In the genomic region with DNA sequence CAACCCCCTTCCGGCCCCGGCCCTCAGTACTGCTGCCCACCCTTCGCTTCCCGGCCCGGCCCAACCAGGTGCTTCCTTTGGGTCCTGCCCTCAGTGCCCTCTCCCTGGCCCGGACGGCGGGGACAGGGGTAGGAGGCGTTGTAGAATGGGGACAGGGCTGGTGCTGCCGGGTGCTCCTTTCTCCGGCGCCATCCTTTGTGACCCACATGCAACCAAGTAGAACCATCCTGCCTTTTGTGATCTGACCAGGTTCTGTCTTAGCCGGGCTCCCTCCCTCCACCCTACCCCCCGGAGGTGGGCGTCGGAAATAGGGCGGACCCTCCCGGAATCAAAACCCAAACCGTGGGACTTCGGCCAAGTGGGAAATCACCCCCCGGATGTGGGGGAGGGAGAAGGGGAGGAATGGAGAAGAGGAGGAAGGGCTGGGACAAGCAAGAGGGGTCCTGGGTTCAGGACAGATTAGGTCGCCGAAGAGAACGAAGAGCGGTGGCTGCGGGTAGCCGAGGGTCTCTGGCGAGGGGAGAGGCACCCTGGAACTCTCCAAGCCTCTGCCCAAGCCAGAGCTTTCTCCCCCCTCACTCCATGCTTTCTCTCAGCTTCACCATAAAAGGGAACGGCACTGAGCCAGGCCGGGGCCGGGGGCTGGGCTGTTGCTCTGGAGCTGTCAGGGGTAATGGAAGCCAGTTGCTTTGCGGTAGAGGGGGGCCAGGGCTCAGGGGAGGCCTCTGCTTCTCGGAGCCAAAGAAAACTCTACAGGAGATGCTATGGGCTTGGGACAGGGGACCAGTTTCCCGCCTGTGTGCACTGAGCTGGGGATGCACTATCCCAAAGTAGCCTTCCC, we compare ENCODE assay signal across 1 cellular context.
A peak's percentile ranks its signal among the peaks of the same experiment; 100 is the strongest.
TF ChIP-seq lines count a peak whose summit lies in the region.

No MANE protein-coding gene starts in this region.

TF ChIP-seq in K562, 482 proteins besides CTCF, POLR2A, EP300 and RAD21 (continues in another document):
- TF ChIP-seq ZNF583 (CRISPR knock-in tag; IDR thresholded peaks at IDR 0.05) (0 out of 2 replicates have a peak, but pooled peaks have one; percentile 22), HCFC1 (IDR thresholded peaks at IDR 0.05; ENCODE audit: low read depth, low read length) (no peak), POLR2G (IDR thresholded peaks at IDR 0.05; ENCODE audit: low read depth, low read length) (no peak), SRF (CRISPR knock-in tag; IDR thresholded peaks at IDR 0.05) (peak in 1 of 2 experiments; percentile 86; a peak in 2 of 4 replicates), ZNF175 (CRISPR knock-in tag; IDR thresholded peaks at IDR 0.05; ENCODE audit: low read depth) (no peak), NCOA6 (IDR thresholded peaks at IDR 0.05) (no peak), ZNF766 (CRISPR knock-in tag; conservative IDR thresholded peaks at IDR 0.05) (no peak), ZNF140 (CRISPR knock-in tag; IDR thresholded peaks at IDR 0.05) (no peak), ZNF57 (CRISPR knock-in tag; IDR thresholded peaks at IDR 0.05) (0 out of 2 replicates have a peak, but pooled peaks have one; percentile 81), POLR2H (tag; IDR thresholded peaks at IDR 0.05; ENCODE audit: low read depth) (0 out of 2 replicates have a peak, but pooled peaks have one; percentile 20), SMARCE1 (IDR thresholded peaks at IDR 0.05) (0 out of 2 replicates have a peak, but pooled peaks have one; percentile 37), CREM (IDR thresholded peaks at IDR 0.05; ENCODE audit: low read depth) (no peak), ZBTB1 (CRISPR knock-in tag; IDR thresholded peaks at IDR 0.05; ENCODE audit: borderline replicate concordance, low read depth) (peak; percentile 11; the same call in 1 of the 2 replicates), ZBTB17 (CRISPR knock-in tag; IDR thresholded peaks at IDR 0.05) (0 out of 2 replicates have a peak, but pooled peaks have one; percentile 16), RCOR1 (IDR thresholded peaks at IDR 0.05; ENCODE audit: borderline replicate concordance in 1 of 2, low read depth in 2 of 2, low read length in 2 of 2) (peak in 1 of 2 experiments; percentile 5; a peak in 1 of 4 replicates), DPF2 (IDR thresholded peaks at IDR 0.05) (peak; percentile 19; the same call in 1 of the 2 replicates), MYC (IDR thresholded peaks at IDR 0.05; ENCODE audit: low read depth, low read length) (no peak), MYC (CRISPR knock-in tag; IDR thresholded peaks at IDR 0.05; ENCODE audit: borderline replicate concordance, low read depth) (0 out of 2 replicates have a peak, but pooled peaks have one; percentile 32), NR4A1 (CRISPR knock-in tag; IDR thresholded peaks at IDR 0.05) (0 out of 2 replicates have a peak, but pooled peaks have one; percentile 23), NR4A1 (tag; IDR thresholded peaks at IDR 0.05) (no peak), SP1 (CRISPR knock-in tag; IDR thresholded peaks at IDR 0.05) (peak; percentile 48; the same call in 1 of the 2 replicates), E2F3 (CRISPR knock-in tag; IDR thresholded peaks at IDR 0.05) (0 out of 2 replicates have a peak, but pooled peaks have one; percentile 46)
- TF ChIP-seq, protein P1, sequence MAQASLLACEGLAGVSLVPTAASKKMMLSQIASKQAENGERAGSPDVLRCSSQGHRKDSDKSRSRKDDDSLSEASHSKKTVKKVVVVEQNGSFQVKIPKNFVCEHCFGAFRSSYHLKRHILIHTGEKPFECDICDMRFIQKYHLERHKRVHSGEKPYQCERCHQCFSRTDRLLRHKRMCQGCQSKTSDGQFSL (CRISPR knock-in tag; IDR thresholded peaks at IDR 0.05), result no peak
- TF ChIP-seq, protein P1 (tag; IDR thresholded peaks at IDR 0.05), result 0 out of 4 replicates have a peak, but pooled peaks of 1 of the 2 experiments have one; percentile 37
- TF ChIP-seq, protein P2, sequence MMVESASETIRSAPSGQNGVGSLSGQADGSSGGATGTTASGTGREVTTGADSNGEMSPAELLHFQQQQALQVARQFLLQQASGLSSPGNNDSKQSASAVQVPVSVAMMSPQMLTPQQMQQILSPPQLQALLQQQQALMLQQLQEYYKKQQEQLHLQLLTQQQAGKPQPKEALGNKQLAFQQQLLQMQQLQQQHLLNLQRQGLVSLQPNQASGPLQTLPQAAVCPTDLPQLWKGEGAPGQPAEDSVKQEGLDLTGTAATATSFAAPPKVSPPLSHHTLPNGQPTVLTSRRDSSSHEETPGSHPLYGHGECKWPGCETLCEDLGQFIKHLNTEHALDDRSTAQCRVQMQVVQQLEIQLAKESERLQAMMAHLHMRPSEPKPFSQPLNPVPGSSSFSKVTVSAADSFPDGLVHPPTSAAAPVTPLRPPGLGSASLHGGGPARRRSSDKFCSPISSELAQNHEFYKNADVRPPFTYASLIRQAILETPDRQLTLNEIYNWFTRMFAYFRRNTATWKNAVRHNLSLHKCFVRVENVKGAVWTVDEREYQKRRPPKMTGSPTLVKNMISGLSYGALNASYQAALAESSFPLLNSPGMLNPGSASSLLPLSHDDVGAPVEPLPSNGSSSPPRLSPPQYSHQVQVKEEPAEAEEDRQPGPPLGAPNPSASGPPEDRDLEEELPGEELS (CRISPR knock-in tag; IDR thresholded peaks at IDR 0.05; ENCODE audit: borderline replicate concordance), result 0 out of 2 replicates have a peak, but pooled peaks have one; percentile 50
- TF ChIP-seq, protein P3, sequence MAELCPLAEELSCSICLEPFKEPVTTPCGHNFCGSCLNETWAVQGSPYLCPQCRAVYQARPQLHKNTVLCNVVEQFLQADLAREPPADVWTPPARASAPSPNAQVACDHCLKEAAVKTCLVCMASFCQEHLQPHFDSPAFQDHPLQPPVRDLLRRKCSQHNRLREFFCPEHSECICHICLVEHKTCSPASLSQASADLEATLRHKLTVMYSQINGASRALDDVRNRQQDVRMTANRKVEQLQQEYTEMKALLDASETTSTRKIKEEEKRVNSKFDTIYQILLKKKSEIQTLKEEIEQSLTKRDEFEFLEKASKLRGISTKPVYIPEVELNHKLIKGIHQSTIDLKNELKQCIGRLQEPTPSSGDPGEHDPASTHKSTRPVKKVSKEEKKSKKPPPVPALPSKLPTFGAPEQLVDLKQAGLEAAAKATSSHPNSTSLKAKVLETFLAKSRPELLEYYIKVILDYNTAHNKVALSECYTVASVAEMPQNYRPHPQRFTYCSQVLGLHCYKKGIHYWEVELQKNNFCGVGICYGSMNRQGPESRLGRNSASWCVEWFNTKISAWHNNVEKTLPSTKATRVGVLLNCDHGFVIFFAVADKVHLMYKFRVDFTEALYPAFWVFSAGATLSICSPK (IDR thresholded peaks at IDR 0.05; ENCODE audit: borderline replicate concordance), result no peak
- TF ChIP-seq, protein P4, sequence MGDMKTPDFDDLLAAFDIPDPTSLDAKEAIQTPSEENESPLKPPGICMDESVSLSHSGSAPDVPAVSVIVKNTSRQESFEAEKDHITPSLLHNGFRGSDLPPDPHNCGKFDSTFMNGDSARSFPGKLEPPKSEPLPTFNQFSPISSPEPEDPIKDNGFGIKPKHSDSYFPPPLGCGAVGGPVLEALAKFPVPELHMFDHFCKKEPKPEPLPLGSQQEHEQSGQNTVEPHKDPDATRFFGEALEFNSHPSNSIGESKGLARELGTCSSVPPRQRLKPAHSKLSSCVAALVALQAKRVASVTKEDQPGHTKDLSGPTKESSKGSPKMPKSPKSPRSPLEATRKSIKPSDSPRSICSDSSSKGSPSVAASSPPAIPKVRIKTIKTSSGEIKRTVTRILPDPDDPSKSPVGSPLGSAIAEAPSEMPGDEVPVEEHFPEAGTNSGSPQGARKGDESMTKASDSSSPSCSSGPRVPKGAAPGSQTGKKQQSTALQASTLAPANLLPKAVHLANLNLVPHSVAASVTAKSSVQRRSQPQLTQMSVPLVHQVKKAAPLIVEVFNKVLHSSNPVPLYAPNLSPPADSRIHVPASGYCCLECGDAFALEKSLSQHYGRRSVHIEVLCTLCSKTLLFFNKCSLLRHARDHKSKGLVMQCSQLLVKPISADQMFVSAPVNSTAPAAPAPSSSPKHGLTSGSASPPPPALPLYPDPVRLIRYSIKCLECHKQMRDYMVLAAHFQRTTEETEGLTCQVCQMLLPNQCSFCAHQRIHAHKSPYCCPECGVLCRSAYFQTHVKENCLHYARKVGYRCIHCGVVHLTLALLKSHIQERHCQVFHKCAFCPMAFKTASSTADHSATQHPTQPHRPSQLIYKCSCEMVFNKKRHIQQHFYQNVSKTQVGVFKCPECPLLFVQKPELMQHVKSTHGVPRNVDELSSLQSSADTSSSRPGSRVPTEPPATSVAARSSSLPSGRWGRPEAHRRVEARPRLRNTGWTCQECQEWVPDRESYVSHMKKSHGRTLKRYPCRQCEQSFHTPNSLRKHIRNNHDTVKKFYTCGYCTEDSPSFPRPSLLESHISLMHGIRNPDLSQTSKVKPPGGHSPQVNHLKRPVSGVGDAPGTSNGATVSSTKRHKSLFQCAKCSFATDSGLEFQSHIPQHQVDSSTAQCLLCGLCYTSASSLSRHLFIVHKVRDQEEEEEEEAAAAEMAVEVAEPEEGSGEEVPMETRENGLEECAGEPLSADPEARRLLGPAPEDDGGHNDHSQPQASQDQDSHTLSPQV (IDR thresholded peaks at IDR 0.05), result 0 out of 2 replicates have a peak, but pooled peaks have one; percentile 20
- TF ChIP-seq, protein P5, sequence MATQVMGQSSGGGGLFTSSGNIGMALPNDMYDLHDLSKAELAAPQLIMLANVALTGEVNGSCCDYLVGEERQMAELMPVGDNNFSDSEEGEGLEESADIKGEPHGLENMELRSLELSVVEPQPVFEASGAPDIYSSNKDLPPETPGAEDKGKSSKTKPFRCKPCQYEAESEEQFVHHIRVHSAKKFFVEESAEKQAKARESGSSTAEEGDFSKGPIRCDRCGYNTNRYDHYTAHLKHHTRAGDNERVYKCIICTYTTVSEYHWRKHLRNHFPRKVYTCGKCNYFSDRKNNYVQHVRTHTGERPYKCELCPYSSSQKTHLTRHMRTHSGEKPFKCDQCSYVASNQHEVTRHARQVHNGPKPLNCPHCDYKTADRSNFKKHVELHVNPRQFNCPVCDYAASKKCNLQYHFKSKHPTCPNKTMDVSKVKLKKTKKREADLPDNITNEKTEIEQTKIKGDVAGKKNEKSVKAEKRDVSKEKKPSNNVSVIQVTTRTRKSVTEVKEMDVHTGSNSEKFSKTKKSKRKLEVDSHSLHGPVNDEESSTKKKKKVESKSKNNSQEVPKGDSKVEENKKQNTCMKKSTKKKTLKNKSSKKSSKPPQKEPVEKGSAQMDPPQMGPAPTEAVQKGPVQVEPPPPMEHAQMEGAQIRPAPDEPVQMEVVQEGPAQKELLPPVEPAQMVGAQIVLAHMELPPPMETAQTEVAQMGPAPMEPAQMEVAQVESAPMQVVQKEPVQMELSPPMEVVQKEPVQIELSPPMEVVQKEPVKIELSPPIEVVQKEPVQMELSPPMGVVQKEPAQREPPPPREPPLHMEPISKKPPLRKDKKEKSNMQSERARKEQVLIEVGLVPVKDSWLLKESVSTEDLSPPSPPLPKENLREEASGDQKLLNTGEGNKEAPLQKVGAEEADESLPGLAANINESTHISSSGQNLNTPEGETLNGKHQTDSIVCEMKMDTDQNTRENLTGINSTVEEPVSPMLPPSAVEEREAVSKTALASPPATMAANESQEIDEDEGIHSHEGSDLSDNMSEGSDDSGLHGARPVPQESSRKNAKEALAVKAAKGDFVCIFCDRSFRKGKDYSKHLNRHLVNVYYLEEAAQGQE (CRISPR knock-in tag; IDR thresholded peaks at IDR 0.05; ENCODE audit: low read depth), result peak; percentile 15; the same call in 1 of the 2 replicates
- TF ChIP-seq, protein P6, sequence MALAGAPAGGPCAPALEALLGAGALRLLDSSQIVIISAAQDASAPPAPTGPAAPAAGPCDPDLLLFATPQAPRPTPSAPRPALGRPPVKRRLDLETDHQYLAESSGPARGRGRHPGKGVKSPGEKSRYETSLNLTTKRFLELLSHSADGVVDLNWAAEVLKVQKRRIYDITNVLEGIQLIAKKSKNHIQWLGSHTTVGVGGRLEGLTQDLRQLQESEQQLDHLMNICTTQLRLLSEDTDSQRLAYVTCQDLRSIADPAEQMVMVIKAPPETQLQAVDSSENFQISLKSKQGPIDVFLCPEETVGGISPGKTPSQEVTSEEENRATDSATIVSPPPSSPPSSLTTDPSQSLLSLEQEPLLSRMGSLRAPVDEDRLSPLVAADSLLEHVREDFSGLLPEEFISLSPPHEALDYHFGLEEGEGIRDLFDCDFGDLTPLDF (CRISPR knock-in tag; IDR thresholded peaks at IDR 0.05), result peak; percentile 8; the same call in 1 of the 2 replicates
- TF ChIP-seq, protein P7, sequence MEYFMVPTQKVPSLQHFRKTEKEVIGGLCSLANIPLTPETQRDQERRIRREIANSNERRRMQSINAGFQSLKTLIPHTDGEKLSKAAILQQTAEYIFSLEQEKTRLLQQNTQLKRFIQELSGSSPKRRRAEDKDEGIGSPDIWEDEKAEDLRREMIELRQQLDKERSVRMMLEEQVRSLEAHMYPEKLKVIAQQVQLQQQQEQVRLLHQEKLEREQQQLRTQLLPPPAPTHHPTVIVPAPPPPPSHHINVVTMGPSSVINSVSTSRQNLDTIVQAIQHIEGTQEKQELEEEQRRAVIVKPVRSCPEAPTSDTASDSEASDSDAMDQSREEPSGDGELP (CRISPR knock-in tag; IDR thresholded peaks at IDR 0.05; ENCODE audit: borderline replicate concordance), result peak; percentile 39; the same call in 1 of the 2 replicates
- TF ChIP-seq, protein P8, sequence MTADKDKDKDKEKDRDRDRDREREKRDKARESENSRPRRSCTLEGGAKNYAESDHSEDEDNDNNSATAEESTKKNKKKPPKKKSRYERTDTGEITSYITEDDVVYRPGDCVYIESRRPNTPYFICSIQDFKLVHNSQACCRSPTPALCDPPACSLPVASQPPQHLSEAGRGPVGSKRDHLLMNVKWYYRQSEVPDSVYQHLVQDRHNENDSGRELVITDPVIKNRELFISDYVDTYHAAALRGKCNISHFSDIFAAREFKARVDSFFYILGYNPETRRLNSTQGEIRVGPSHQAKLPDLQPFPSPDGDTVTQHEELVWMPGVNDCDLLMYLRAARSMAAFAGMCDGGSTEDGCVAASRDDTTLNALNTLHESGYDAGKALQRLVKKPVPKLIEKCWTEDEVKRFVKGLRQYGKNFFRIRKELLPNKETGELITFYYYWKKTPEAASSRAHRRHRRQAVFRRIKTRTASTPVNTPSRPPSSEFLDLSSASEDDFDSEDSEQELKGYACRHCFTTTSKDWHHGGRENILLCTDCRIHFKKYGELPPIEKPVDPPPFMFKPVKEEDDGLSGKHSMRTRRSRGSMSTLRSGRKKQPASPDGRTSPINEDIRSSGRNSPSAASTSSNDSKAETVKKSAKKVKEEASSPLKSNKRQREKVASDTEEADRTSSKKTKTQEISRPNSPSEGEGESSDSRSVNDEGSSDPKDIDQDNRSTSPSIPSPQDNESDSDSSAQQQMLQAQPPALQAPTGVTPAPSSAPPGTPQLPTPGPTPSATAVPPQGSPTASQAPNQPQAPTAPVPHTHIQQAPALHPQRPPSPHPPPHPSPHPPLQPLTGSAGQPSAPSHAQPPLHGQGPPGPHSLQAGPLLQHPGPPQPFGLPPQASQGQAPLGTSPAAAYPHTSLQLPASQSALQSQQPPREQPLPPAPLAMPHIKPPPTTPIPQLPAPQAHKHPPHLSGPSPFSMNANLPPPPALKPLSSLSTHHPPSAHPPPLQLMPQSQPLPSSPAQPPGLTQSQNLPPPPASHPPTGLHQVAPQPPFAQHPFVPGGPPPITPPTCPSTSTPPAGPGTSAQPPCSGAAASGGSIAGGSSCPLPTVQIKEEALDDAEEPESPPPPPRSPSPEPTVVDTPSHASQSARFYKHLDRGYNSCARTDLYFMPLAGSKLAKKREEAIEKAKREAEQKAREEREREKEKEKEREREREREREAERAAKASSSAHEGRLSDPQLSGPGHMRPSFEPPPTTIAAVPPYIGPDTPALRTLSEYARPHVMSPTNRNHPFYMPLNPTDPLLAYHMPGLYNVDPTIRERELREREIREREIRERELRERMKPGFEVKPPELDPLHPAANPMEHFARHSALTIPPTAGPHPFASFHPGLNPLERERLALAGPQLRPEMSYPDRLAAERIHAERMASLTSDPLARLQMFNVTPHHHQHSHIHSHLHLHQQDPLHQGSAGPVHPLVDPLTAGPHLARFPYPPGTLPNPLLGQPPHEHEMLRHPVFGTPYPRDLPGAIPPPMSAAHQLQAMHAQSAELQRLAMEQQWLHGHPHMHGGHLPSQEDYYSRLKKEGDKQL (CRISPR knock-in tag; IDR thresholded peaks at IDR 0.05; ENCODE audit: borderline replicate concordance), result no peak
